In genomic region chr17:59331129-59331928, GRCh38 we compare ENCODE assay signal across 8 cellular contexts. TPM values are rescaled to one million over a fixed set of nuclear protein-coding genes. Genes with fewer than 3 reads are reported as not detected.
DNase-seq lines count a peak whose midpoint lies in the region; ATAC-seq and TF ChIP-seq lines count a peak whose summit lies in the region.

Gene YPEL2, plus strand, starts transcription at chr17:59331655. Its CDS starts 21,755 bp downstream, at chr17:59353410.

- peak within 1 kb of the TSS; percentile 79 for H3K27ac Mint-ChIP-seq in activated CD4-positive, alpha-beta T cell treated with anti-CD3 and anti-CD28 coated beads, Interleukin-2, amount 10 ng/mL, durations not matched to agents 24 days and 14 days

- intact Hi-C loops in activated CD4-positive, alpha-beta T cell treated with anti-CD3 and anti-CD28 coated beads, Interleukin-2, amount 10 ng/mL, durations not matched to agents 24 days and 14 days (cut with micrococcal nuclease): loop anchor here (5.0 kb wide), 1 partner anchor 236 kb away; the partner anchor contains the start of gene DHX40

- H3K27me3 Mint-ChIP-seq in activated CD4-positive, alpha-beta T cell treated with anti-CD3 and anti-CD28 coated beads, Interleukin-2, amount 10 ng/mL, durations not matched to agents 24 days and 14 days: peaks cover 15% of the 10 kb centered on the region

- peaks cover 57% of the 10 kb centered on the region for H3K4me1 Mint-ChIP-seq in activated CD4-positive, alpha-beta T cell treated with anti-CD3 and anti-CD28 coated beads, Interleukin-2, amount 10 ng/mL, durations not matched to agents 24 days and 14 days

- no peaks in the 10 kb centered on the region for H3K27me3 ChIP-seq in layer of hippocampus (ENCODE audit: control insufficient read depth, insufficient read depth, low read length)

- H3K4me3 Mint-ChIP-seq in activated CD4-positive, alpha-beta T cell treated with anti-CD3 and anti-CD28 coated beads, Interleukin-2, amount 10 ng/mL, durations not matched to agents 24 days and 14 days: peak within 1 kb of the TSS; percentile 89

- TF ChIP-seq CTCF in coronary artery (IDR thresholded peaks at IDR 0.05): no peak

- peak; percentile 89 to 92 for DNase-seq in AML-193 (lab: John Stamatoyannopoulos, UW)
- peak; percentile 94 for DNase-seq in NCI-H526 treated with DMSO at 0.1 percent for 48 hours (lab: John Stamatoyannopoulos, UW)
- DNase-seq in activated CD4-positive, alpha-beta T cell treated with anti-CD3 and anti-CD28 coated beads, Interleukin-2, amount 10 ng/mL, durations not matched to agents 24 days and 14 days: peak; percentile 97
- peak; percentile 96 for DNase-seq in coronary artery (ENCODE audit: low spot score)
- peak; percentile 73 to 76 for DNase-seq in stimulated activated CD4-positive, alpha-beta T cell treated with anti-CD3 and anti-CD28 coated beads, Interleukin-1b, Interleukin-23, amount 100 ng/mL, for 1 hour (ENCODE audit: low read depth in 2 of 2)

- H3K27ac ChIP-seq in coronary artery: peak within 1 kb of the TSS; percentile 92 to 100
- peak within 1 kb of the TSS; percentile 93 for H3K27ac ChIP-seq in layer of hippocampus (ENCODE audit: low read depth, low read length)

- no peaks in the 10 kb centered on the region for H3K9me3 Mint-ChIP-seq in activated CD4-positive, alpha-beta T cell treated with anti-CD3 and anti-CD28 coated beads, Interleukin-2, amount 10 ng/mL, durations not matched to agents 24 days and 14 days

- no peaks in the 10 kb centered on the region for H3K36me3 Mint-ChIP-seq in activated CD4-positive, alpha-beta T cell treated with anti-CD3 and anti-CD28 coated beads, Interleukin-2, amount 10 ng/mL, durations not matched to agents 24 days and 14 days (ENCODE audit: low read depth)

- ATAC-seq in GM19324 (IDR thresholded peaks at IDR 0.05; ENCODE audit: low FRiP score, unreplicated experiment) (peak; percentile 94), HG03460 (IDR thresholded peaks at IDR 0.05; ENCODE audit: unreplicated experiment) (peak; percentile 91)

- peak within 1 kb of the TSS; percentile 94 for H3K4me3 ChIP-seq in coronary artery

RNA-seq across cellular contexts. Expression of gene YPEL2, which starts in this region (rescaled TPM):
- 6.2 and 7.0 TPM in 2 replicates for total RNA-seq in activated CD4-positive, alpha-beta T cell treated with anti-CD3 and anti-CD28 coated beads, Interleukin-2, amount 10 ng/mL, durations not matched to agents 24 days and 14 days

Comparison
In these comparisons a context has a peak if more than half of its experiments do, and no peak if none do; other contexts are left out.
1. Peak in every context shown above with its lines: DNase-seq, ATAC-seq, H3K4me3 ChIP-seq and H3K27ac ChIP-seq.